In the genomic region with DNA sequence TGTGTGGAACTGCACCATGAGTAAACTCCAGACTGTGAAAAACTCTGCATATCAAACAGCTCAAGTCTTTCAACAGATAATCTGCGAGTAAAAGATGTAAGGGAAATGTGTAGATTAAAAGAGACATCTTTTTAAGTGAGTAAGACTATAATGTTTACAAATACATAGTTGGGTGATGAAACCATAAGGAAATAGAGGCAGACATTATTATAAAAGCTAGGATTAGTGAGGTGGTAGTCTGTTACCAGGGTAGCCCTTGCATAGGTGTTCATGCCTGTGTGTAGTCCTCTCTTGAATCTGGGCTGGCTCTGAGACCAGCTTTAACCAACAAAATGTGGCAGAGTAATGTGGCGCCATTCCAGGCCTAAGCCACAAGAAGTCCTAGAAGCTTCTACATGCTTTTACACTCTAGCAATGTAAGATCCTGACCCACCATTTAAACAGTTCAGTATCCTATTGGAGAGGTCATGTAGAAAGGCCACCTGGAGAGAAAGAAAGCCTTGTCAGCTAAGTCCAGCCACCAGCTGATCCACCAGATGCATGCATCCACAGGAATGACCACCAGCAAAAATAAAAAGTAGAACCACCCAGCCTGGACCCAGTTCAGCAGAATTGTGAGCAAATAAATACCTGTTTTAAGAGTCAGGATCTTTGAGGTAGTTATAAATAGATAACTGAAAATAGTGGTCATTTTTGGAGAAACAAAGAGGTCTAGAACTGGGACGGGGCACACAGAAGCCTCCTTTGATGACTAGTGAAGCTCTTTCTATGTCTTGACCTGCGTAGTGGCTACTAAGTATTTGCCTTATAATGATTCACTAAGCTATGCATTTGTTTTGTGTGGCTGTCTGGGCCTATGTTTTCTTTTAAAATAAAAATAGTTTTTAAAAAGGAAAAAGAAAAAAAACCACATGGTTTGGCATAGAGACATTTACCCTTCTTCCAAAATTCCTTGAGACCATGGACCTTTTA, we compare ENCODE assay signal across 14 cellular contexts. TPM values are rescaled to one million over a fixed set of nuclear protein-coding genes. Genes with fewer than 3 reads are reported as not detected.
DNase-seq lines count a peak whose midpoint lies in the region; ATAC-seq, FAIRE-seq and TF ChIP-seq lines count a peak whose summit lies in the region.
"Had no signal": no experiment of that assay in that cellular context is flagged by ENCODE, and none has a peak within 500 bp of the region (broad histone marks: within the 10 kb centered on the region; RNA-seq: fewer than 3 reads in every experiment).

No MANE protein-coding gene starts in this region.

- TF ChIP-seq CTCF in AG10803 (conservative IDR thresholded peaks at IDR 0.05; ENCODE audit: low read length) (no peak), astrocyte of the spinal cord (IDR thresholded peaks at IDR 0.05; ENCODE audit: low read depth, low read length) (no peak), foreskin keratinocyte (conservative IDR thresholded peaks at IDR 0.05) (no peak), GM13977 (IDR thresholded peaks at IDR 0.05; ENCODE audit: extremely low read depth, insufficient read depth, missing control alignments) (no peak)

- peaks cover 14% of the 10 kb centered on the region for H3K4me1 ChIP-seq in foreskin keratinocyte

- peak; percentile 56 for FAIRE-seq in GM12892 (lab: Jason Lieb, UNC)

- H3K4me3 ChIP-seq in AG10803 (ENCODE audit: low read length) (no peak overlapping the region), astrocyte of the spinal cord (ENCODE audit: low read depth, low read length) (no peak overlapping the region)
- H3K4me3 ChIP-seq: gastrocnemius medialis, HAP-1 had no signal

- no peaks in the 10 kb centered on the region for H3K27me3 ChIP-seq in foreskin keratinocyte
- H3K27me3 ChIP-seq: gastrocnemius medialis, neutrophil had no signal

- no peak for TF ChIP-seq POLR2A in GM12892 (IDR thresholded peaks at IDR 0.05; ENCODE audit: low read depth, low read length)

- in situ Hi-C loops in astrocyte of the spinal cord (cut with HindIII; ENCODE audit: low sequenced_read_pairs) = no loop called here
- in situ Hi-C loops in GM13977 (cut with MboI; ENCODE audit: low pct_unique_long_range_greater_than_20kb, low sequenced_read_pairs, unreplicated experiment) = no loop called here

- ATAC-seq in foreskin keratinocyte (peak; percentile 33), HG03135 (IDR thresholded peaks at IDR 0.05; ENCODE audit: unreplicated experiment) (no peak), HG03469 (IDR thresholded peaks at IDR 0.05; ENCODE audit: unreplicated experiment) (no peak)
- ATAC-seq: gastrocnemius medialis; stimulated activated memory B cell treated with anti-CD40 and anti-IgM and Interleukin-4, amounts not matched to agents 10 μg/mL and 1 μg/mL and 100 μg/mL, for 72 hours had no signal

- peak; percentile 69 for DNase-seq in AG10803 (ENCODE audit: low read depth)
- DNase-seq in GM12892 (ENCODE audit: insufficient read length) = no peak
- DNase-seq in astrocyte of the spinal cord (ENCODE audit: low read depth, low spot score) = peak; percentile 56
- peak in 1 of 2 donors; percentile 35 for DNase-seq in foreskin keratinocyte
- DNase-seq in GM13977 (ENCODE audit: low spot score) = no peak
- DNase-seq: activated CD4-positive, alpha-beta memory T cell treated with anti-CD3 and anti-CD28 coated beads for 36 hours; DMS153; effector CD4-positive, alpha-beta T cell; gastrocnemius medialis had no signal

- no peak overlapping the region for H3K27ac ChIP-seq in foreskin keratinocyte
- H3K27ac ChIP-seq: neutrophil had no signal

RNA-seq across cellular contexts. Expression of a gene that starts 8.1 kb away (rescaled TPM):
- polyA plus RNA-seq in GM12892 (2012; ENCODE audit: missing spikeins) = 31.5 TPM
- total RNA-seq in foreskin keratinocyte = 22.6 and 28.2 TPM in 2 replicates
- 4.4 and 6.7 TPM in 2 replicates for polyA plus RNA-seq in foreskin keratinocyte

Comparison
In these comparisons a context has a peak if more than half of its experiments do, and no peak if none do; other contexts are left out.
1. DNase-seq: peak in AG10803 (single experiment) and astrocyte of the spinal cord (single experiment); none in GM12892 (single experiment) and GM13977 (single experiment).